ENCODE assay signal across 17 cellular contexts in the genomic region with DNA sequence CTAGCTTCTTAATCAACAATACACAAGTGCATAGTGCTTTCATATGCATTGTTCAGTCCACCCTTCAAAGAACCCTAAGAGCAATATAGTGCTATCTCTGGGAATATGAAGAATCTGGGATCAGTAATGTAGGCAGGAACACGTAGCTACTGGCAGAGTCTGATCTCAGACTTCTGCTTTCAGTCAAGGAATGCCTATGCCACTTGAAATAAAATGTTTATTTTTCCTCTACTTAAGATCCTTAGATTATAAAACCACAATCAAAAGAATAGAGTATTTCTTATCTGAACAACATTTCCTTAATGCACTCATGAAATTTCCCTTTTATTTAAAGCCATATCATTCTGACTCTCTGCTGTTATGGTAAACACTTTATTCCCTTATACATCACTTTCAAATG.
DNase-seq lines count a peak whose midpoint lies in the region; ATAC-seq and TF ChIP-seq lines count a peak whose summit lies in the region.
"Had no signal": no experiment of that assay in that cellular context is flagged by ENCODE, and none has a peak within 500 bp of the region (broad histone marks: within the 10 kb centered on the region; RNA-seq: fewer than 3 reads in every experiment).

No MANE protein-coding gene starts in this region.

- no peaks in the 10 kb centered on the region for H3K36me3 ChIP-seq in SK-N-SH (replicated peaks in 1 of 2; ENCODE audit: control insufficient read depth in 1 of 2, insufficient read depth in 2 of 2, low read length in 1 of 2)
- H3K36me3 ChIP-seq in left lung, result no peaks in the 10 kb centered on the region
- H3K36me3 ChIP-seq in upper lobe of right lung, result no peaks in the 10 kb centered on the region
- H3K36me3 ChIP-seq: BLaER1, HAP-1 had no signal

- no peak overlapping the region for H3K4me3 Mint-ChIP-seq in activated CD8-positive, alpha-beta T cell treated with anti-CD3 and anti-CD28 coated beads for 36 hours
- H3K4me3 Mint-ChIP-seq: B cell; CD4-positive, CD25-positive, alpha-beta regulatory T cell; CD8-positive, alpha-beta T cell; HFFc6 had no signal

- no peaks in the 10 kb centered on the region for H3K9me2 ChIP-seq in SK-N-SH

- peak in 1 of 2 experiments; percentile 32; a peak in 1 of 4 replicates for TF ChIP-seq EP300 in SK-N-SH (IDR thresholded peaks at IDR 0.05; ENCODE audit: borderline replicate concordance in 1 of 2, low read depth in 1 of 2, low read length in 1 of 2)

- peak; percentile 97 for ATAC-seq in left lung
- peak; percentile 63 for ATAC-seq in upper lobe of right lung
- no peak for ATAC-seq in GM19463 (IDR thresholded peaks at IDR 0.05; ENCODE audit: unreplicated experiment)
- no peak for ATAC-seq in GM18858 (IDR thresholded peaks at IDR 0.05; ENCODE audit: unreplicated experiment)
- no peak for ATAC-seq in activated CD8-positive, alpha-beta T cell treated with anti-CD3 and anti-CD28 coated beads for 36 hours
- ATAC-seq: CD8-positive, alpha-beta T cell had no signal

- no peak overlapping the region for H3K4me2 ChIP-seq in SK-N-SH
- H3K4me2 ChIP-seq: BLaER1 had no signal

- no peaks in the 10 kb centered on the region for H3K4me1 Mint-ChIP-seq in activated CD8-positive, alpha-beta T cell treated with anti-CD3 and anti-CD28 coated beads for 36 hours (ENCODE audit: low read depth)
- H3K4me1 Mint-ChIP-seq: B cell; CD4-positive, CD25-positive, alpha-beta regulatory T cell had no signal

- 35% methylated on average over 1 of the region's 1 CpG for WGBS in SK-N-SH (ENCODE audit: low lambda C conversion rate)

- CTCF ChIA-PET in SK-N-SH (lab: Yijun Ruan, JAX), result no interaction called here
- CTCF ChIA-PET in activated CD8-positive, alpha-beta T cell treated with anti-CD3 and anti-CD28 coated beads for 36 hours (lab: Charles Lee), result no interaction called here

- POLR2A ChIA-PET in SK-N-SH (lab: Yijun Ruan, JAX), result no interaction called here
- POLR2A ChIA-PET in activated CD8-positive, alpha-beta T cell treated with anti-CD3 and anti-CD28 coated beads for 36 hours (lab: Charles Lee), result no interaction called here

- H3F3A ChIP-seq in SK-N-SH (replicated peaks; ENCODE audit: insufficient read depth), result peaks cover 5% of the 10 kb centered on the region

- H3K27me3 Mint-ChIP-seq in activated CD8-positive, alpha-beta T cell treated with anti-CD3 and anti-CD28 coated beads for 36 hours, result no peaks in the 10 kb centered on the region
- H3K27me3 Mint-ChIP-seq: B cell; CD4-positive, CD25-positive, alpha-beta regulatory T cell had no signal

- DNase-seq in SK-N-SH, result no peak
- no peak for DNase-seq in left lung
- no peak for DNase-seq in upper lobe of right lung
- no peak for DNase-seq in activated CD8-positive, alpha-beta T cell treated with anti-CD3 and anti-CD28 coated beads for 36 hours
- DNase-seq: Caco-2; CD4-positive, CD25-positive, alpha-beta regulatory T cell; CD8-positive, alpha-beta T cell; DMS153; DND-41; GOT3; HFFc6 had no signal

- TF ChIP-seq CTCF in SK-N-SH (IDR thresholded peaks at IDR 0.05) (no peak), left lung (IDR thresholded peaks at IDR 0.05) (no peak), upper lobe of right lung (IDR thresholded peaks at IDR 0.05) (no peak)
- no peak for TF ChIP-seq CTCF in activated CD8-positive, alpha-beta T cell treated with anti-CD3 and anti-CD28 coated beads for 36 hours (IDR thresholded peaks at IDR 0.05)

- H3K27me3 ChIP-seq in SK-N-SH (ENCODE audit: insufficient read depth), result no peaks in the 10 kb centered on the region
- H3K27me3 ChIP-seq in left lung, result peaks cover 6 to 13% of the 10 kb centered on the region in 2 donors
- H3K27me3 ChIP-seq in upper lobe of right lung, result no peaks in the 10 kb centered on the region
- H3K27me3 ChIP-seq: BLaER1 had no signal

- no peaks in the 10 kb centered on the region for H3K9me3 Mint-ChIP-seq in activated CD8-positive, alpha-beta T cell treated with anti-CD3 and anti-CD28 coated beads for 36 hours

- intact Hi-C loops in left lung (cut with DNase I), result no loop called here
- intact Hi-C loops in upper lobe of right lung (cut with DNase I), result no loop called here
- intact Hi-C loops in activated CD8-positive, alpha-beta T cell treated with anti-CD3 and anti-CD28 coated beads for 36 hours (cut with micrococcal nuclease), result no loop called here

- peaks cover 15% of the 10 kb centered on the region; the same call in 1 of the 2 replicates for H3K79me2 ChIP-seq in SK-N-SH (ENCODE audit: insufficient read depth)

- H3K27ac ChIP-seq in SK-N-SH (ENCODE audit: low read depth in 2 of 2, low read length in 1 of 2), result no peak overlapping the region
- no peak overlapping the region for H3K27ac ChIP-seq in left lung
- H3K27ac ChIP-seq in upper lobe of right lung, result no peak overlapping the region
- H3K27ac ChIP-seq: BLaER1, C4-2B had no signal

- H3K4me3 ChIP-seq in SK-N-SH (ENCODE audit: low read depth in 2 of 2, low read length in 1 of 2) (no peak overlapping the region), left lung (no peak overlapping the region), upper lobe of right lung (no peak overlapping the region)
- H3K4me3 ChIP-seq: BLaER1, HAP-1 had no signal

- H4K20me1 ChIP-seq in SK-N-SH (ENCODE audit: insufficient read depth), result peaks cover 24% of the 10 kb centered on the region
- H4K20me1 ChIP-seq: BLaER1 had no signal

- no peak for TF ChIP-seq RAD21 in SK-N-SH (IDR thresholded peaks at IDR 0.05; ENCODE audit: low read length)

- H3K4me1 ChIP-seq in SK-N-SH (ENCODE audit: control insufficient read depth in 1 of 2, insufficient read depth in 2 of 2, low read depth in 1 of 2, low read length in 1 of 2) (peaks cover 5 to 25% of the 10 kb centered on the region in 2 experiments; a peak in 2 of 4 replicates), left lung (no peaks in the 10 kb centered on the region), upper lobe of right lung (no peaks in the 10 kb centered on the region)
- H3K4me1 ChIP-seq: BLaER1, Caco-2, HAP-1 had no signal

- H2AFZ ChIP-seq in SK-N-SH (ENCODE audit: low read depth), result no peak overlapping the region

- H3K9me3 ChIP-seq in SK-N-SH (no peaks in the 10 kb centered on the region), left lung (no peaks in the 10 kb centered on the region), upper lobe of right lung (no peaks in the 10 kb centered on the region)
- H3K9me3 ChIP-seq: BLaER1, Caco-2, HAP-1 had no signal

- H3K36me3 Mint-ChIP-seq in activated CD8-positive, alpha-beta T cell treated with anti-CD3 and anti-CD28 coated beads for 36 hours (ENCODE audit: low read depth), result no peaks in the 10 kb centered on the region
- H3K36me3 Mint-ChIP-seq: CD4-positive, CD25-positive, alpha-beta regulatory T cell; CD8-positive, alpha-beta T cell had no signal

- no peak overlapping the region for H3K9ac ChIP-seq in SK-N-SH
- H3K9ac ChIP-seq: BLaER1 had no signal

- no peak overlapping the region for H3K27ac Mint-ChIP-seq in activated CD8-positive, alpha-beta T cell treated with anti-CD3 and anti-CD28 coated beads for 36 hours
- H3K27ac Mint-ChIP-seq: B cell; CD4-positive, CD25-positive, alpha-beta regulatory T cell; CD8-positive, alpha-beta T cell; HFFc6 had no signal

TF ChIP-seq in SK-N-SH, 30 proteins besides CTCF, POLR2A, EP300 and RAD21:
- TF ChIP-seq FOXM1 (IDR thresholded peaks at IDR 0.05; ENCODE audit: low read depth), result no peak
- TF ChIP-seq, protein P1, sequence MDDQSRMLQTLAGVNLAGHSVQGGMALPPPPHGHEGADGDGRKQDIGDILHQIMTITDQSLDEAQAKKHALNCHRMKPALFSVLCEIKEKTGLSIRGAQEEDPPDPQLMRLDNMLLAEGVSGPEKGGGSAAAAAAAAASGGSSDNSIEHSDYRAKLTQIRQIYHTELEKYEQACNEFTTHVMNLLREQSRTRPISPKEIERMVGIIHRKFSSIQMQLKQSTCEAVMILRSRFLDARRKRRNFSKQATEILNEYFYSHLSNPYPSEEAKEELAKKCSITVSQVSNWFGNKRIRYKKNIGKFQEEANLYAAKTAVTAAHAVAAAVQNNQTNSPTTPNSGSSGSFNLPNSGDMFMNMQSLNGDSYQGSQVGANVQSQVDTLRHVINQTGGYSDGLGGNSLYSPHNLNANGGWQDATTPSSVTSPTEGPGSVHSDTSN (IDR thresholded peaks at IDR 0.05), result peak; percentile 42
- TF ChIP-seq GABPA (IDR thresholded peaks at IDR 0.05; ENCODE audit: low read depth), result no peak
- TF ChIP-seq TAF1 (IDR thresholded peaks at IDR 0.05; ENCODE audit: borderline replicate concordance, low read depth, low read length), result no peak
- TF ChIP-seq TCF12 (IDR thresholded peaks at IDR 0.05), result peak; percentile 68
- TF ChIP-seq YY1 (IDR thresholded peaks at IDR 0.05; ENCODE audit: low read depth), result no peak
- TF ChIP-seq TEAD4 (IDR thresholded peaks at IDR 0.05; ENCODE audit: borderline replicate concordance, insufficient read depth), result no peak

Comparison
In these comparisons a context has a peak if more than half of its experiments do, and no peak if none do; other contexts are left out.
1. ATAC-seq: peak in left lung (single experiment) and upper lobe of right lung (single experiment); none in GM19463 (single experiment), GM18858 (single experiment) and activated CD8-positive, alpha-beta T cell treated with anti-CD3 and anti-CD28 coated beads for 36 hours (single experiment).